Comparison of ENCODE assay signal across 17 cellular contexts in the genomic region with DNA sequence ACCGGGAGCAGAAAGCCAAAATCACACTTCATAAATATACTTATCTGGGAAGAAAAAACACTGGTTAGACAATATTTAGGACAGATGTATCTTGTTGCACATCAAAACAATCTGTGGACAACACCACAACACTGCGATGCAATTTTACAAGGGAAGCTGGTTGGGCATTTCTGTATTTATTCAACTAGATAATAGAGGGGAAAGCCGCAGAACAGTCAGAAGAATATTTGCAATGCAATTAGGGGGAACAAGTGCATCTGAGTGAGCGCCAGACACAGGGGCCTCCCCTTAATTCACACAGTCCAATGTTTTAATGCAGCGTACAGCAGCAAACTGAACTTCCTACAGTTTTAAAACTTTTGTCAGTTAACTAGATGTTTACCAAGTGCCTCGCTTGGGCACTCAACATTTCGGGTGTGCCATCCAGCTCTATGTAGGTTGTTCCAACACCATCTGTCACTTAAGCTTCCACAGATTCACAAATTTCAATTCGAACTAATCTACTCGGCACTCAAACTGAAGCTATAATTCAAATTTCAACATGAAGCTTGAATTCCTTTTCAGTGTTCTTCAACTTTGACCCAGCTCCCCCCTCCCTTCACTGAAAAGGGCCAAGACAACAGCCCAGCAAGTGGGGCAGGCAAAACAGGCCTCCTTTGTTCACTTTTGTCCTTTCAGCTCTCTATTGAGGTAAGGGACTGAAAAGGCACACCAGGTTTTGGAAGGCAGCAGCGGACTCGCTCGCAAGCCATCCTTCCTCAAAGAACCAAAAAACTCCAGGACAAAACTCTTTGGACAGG. TPM values are rescaled to one million over a fixed set of nuclear protein-coding genes. Genes with fewer than 3 reads are reported as not detected.
DNase-seq lines count a peak whose midpoint lies in the region; ATAC-seq and TF ChIP-seq lines count a peak whose summit lies in the region.
"Had no signal": no experiment of that assay in that cellular context is flagged by ENCODE, and none has a peak within 500 bp of the region (broad histone marks: within the 10 kb centered on the region; RNA-seq: fewer than 3 reads in every experiment).

No MANE protein-coding gene starts in this region.

- H3K4me1 ChIP-seq in HAP-1 (no peaks in the 10 kb centered on the region), body of pancreas (peaks cover 33% of the 10 kb centered on the region)
- H3K4me1 ChIP-seq: gastrocnemius medialis had no signal

- H3K4me3 ChIP-seq in HAP-1 (no peak overlapping the region), body of pancreas (no peak overlapping the region)
- H3K4me3 ChIP-seq: gastrocnemius medialis, ovary had no signal

- H3K27ac ChIP-seq in layer of hippocampus (ENCODE audit: low read depth, low read length) (peak overlapping the region; percentile 53), body of pancreas (no peak overlapping the region)
- H3K27ac ChIP-seq: gastrocnemius medialis, ovary had no signal

- 64 to 73% methylated on average over 12 of the region's 12 CpGs for WGBS in body of pancreas, 2 donors

- H3K27me3 ChIP-seq in layer of hippocampus (ENCODE audit: control insufficient read depth, insufficient read depth, low read length) (no peaks in the 10 kb centered on the region), HAP-1 (ENCODE audit: low read depth) (peaks cover 15% of the 10 kb centered on the region), body of pancreas (no peaks in the 10 kb centered on the region)
- H3K27me3 ChIP-seq: ovary had no signal

- no peak for TF ChIP-seq POLR2A in body of pancreas (IDR thresholded peaks at IDR 0.05)

- DNase-seq in DMS79 treated with DMSO at 0.1 percent for 48 hours (lab: John Stamatoyannopoulos, UW) (peak; percentile 81), NCI-H1417 (lab: John Stamatoyannopoulos, UW) (peak in 2 of 3 experiments; percentile 59 to 86), NCI-H748 treated with DMSO at 0.1 percent for 48 hours (lab: John Stamatoyannopoulos, UW) (peak; percentile 90), HAP-1 (ENCODE audit: low spot score in 2 of 2) (no peak), MV-4-11 (lab: John Stamatoyannopoulos, UW) (no peak), body of pancreas (no peak)
- no peak for DNase-seq in effector CD8-positive, alpha-beta T cell (lab: John Stamatoyannopoulos, UW)
- DNase-seq: activated CD4-positive, alpha-beta T cell treated with anti-CD3 and anti-CD28 coated beads, Interleukin-2, amount 50 U/mL, for 48 hours; activated naive CD4-positive, alpha-beta T cell treated with anti-CD3 and anti-CD28 coated beads, Interleukin-2, amount 10 ng/mL, durations not matched to agents 7 days and 5 days; gastrocnemius medialis; KG1; OCI-M1; ovary; stimulated activated CD4-positive, alpha-beta T cell treated with anti-CD3 and anti-CD28 coated beads, Interleukin-1b, Interleukin-23, amount 100 ng/mL, for 48 hours; stimulated activated naive CD4-positive, alpha-beta T cell treated with Interleukin-2 at 50 U/mL for 16 hours; T-helper 1 cell had no signal

- ATAC-seq in body of pancreas: no peak
- ATAC-seq: gastrocnemius medialis had no signal

- intact Hi-C loops in body of pancreas (cut with DNase I): no loop called here

- in situ Hi-C loops in HAP-1 (cut with MboI; ENCODE audit: low sequenced_read_pairs): no loop called here

- H3K9me3 ChIP-seq in HAP-1 (no peaks in the 10 kb centered on the region), body of pancreas (no peaks in the 10 kb centered on the region)
- H3K9me3 ChIP-seq: gastrocnemius medialis, ovary had no signal

- H3K36me3 ChIP-seq in HAP-1 (replicated peaks) (no peaks in the 10 kb centered on the region), body of pancreas (replicated peaks in 1 of 2; ENCODE audit: insufficient read depth in 1 of 2, low read depth in 2 of 2) (no peaks in the 10 kb centered on the region)
- H3K36me3 ChIP-seq: gastrocnemius medialis, ovary had no signal

- TF ChIP-seq CTCF in body of pancreas (IDR thresholded peaks at IDR 0.05): no peak

RNA-seq across cellular contexts. Expression of gene NRCAM, which starts 7.3 kb away (rescaled TPM):
- 10 to 100 TPM; 39.4 to 49.8 TPM for total RNA-seq in body of pancreas

Comparison
In these comparisons a context has a peak if more than half of its experiments do, and no peak if none do; other contexts are left out.
1. DNase-seq: peak in DMS79 treated with DMSO at 0.1 percent for 48 hours (single experiment), NCI-H1417 (2 of 3) and NCI-H748 treated with DMSO at 0.1 percent for 48 hours (single experiment); none in HAP-1 (0 of 2), MV-4-11 (single experiment), effector CD8-positive, alpha-beta T cell (single experiment) and body of pancreas (0 of 4).